In genomic region chr7:34939175-34939574, GRCh38 we compare ENCODE assay signal across 17 cellular contexts.
DNase-seq lines count a peak whose midpoint lies in the region; ATAC-seq, FAIRE-seq and TF ChIP-seq lines count a peak whose summit lies in the region.
"Had no signal": no experiment of that assay in that cellular context is flagged by ENCODE, and none has a peak within 500 bp of the region (broad histone marks: within the 10 kb centered on the region; RNA-seq: fewer than 3 reads in every experiment).

No MANE protein-coding gene starts in this region.

- peaks cover 10% of the 10 kb centered on the region for H3K9me3 Mint-ChIP-seq in endodermal cell
- H3K9me3 Mint-ChIP-seq: activated T-cell treated with anti-CD3 and anti-CD28 coated beads, Interleukin-2, amount 50 U/mL, for 72 hours; stimulated activated effector memory CD8-positive, alpha-beta T cell treated with anti-CD3 and anti-CD28 coated beads, Interleukin-12 subunit alpha, Interleukin-12 subunit beta, amount 100 ng/mL, for 72 hours had no signal

- H3K27ac Mint-ChIP-seq in endodermal cell = no peak overlapping the region
- H3K27ac Mint-ChIP-seq: activated T-cell treated with anti-CD3 and anti-CD28 coated beads, Interleukin-2, amount 50 U/mL, for 72 hours; stimulated activated effector memory CD8-positive, alpha-beta T cell treated with anti-CD3 and anti-CD28 coated beads, Interleukin-12 subunit alpha, Interleukin-12 subunit beta, amount 100 ng/mL, for 72 hours had no signal

- WGBS in endodermal cell (ENCODE audit: insufficient coverage in 1 of 2, insufficient read length in 1 of 2), 2 experiments = 62 to 73% methylated on average over 4 to 6 of the region's 6 CpGs
- 65% methylated on average over 6 of the region's 6 CpGs for WGBS in right lobe of liver (ENCODE audit: insufficient coverage, low coverage, low lambda C conversion rate, missing lambda C conversion rate)

- TF ChIP-seq CTCF in endodermal cell (conservative IDR thresholded peaks at IDR 0.05) (no peak), right lobe of liver (IDR thresholded peaks at IDR 0.05) (no peak), kidney (IDR thresholded peaks at IDR 0.05; ENCODE audit: borderline replicate concordance, extremely low read depth, insufficient read depth) (no peak)

- peak; percentile 88 to 99 (median 94) for ATAC-seq in right lobe of liver
- ATAC-seq in HG02981 (IDR thresholded peaks at IDR 0.05; ENCODE audit: unreplicated experiment) = no peak
- no peak for ATAC-seq in HG03442 (IDR thresholded peaks at IDR 0.05; ENCODE audit: unreplicated experiment)
- ATAC-seq in GM21381 (IDR thresholded peaks at IDR 0.05; ENCODE audit: unreplicated experiment) = no peak
- ATAC-seq: activated T-cell treated with anti-CD3 and anti-CD28 coated beads, Interleukin-2, amount 50 U/mL, for 72 hours; stimulated activated effector memory CD8-positive, alpha-beta T cell treated with anti-CD3 and anti-CD28 coated beads, Interleukin-12 subunit alpha, Interleukin-12 subunit beta, amount 100 ng/mL, for 72 hours had no signal

- peaks cover 13% of the 10 kb centered on the region for H3K4me1 Mint-ChIP-seq in endodermal cell
- H3K4me1 Mint-ChIP-seq: stimulated activated effector memory CD8-positive, alpha-beta T cell treated with anti-CD3 and anti-CD28 coated beads, Interleukin-12 subunit alpha, Interleukin-12 subunit beta, amount 100 ng/mL, for 72 hours had no signal

- H3K4me3 Mint-ChIP-seq in endodermal cell = no peak overlapping the region
- H3K4me3 Mint-ChIP-seq: activated T-cell treated with anti-CD3 and anti-CD28 coated beads, Interleukin-2, amount 50 U/mL, for 72 hours; stimulated activated effector memory CD8-positive, alpha-beta T cell treated with anti-CD3 and anti-CD28 coated beads, Interleukin-12 subunit alpha, Interleukin-12 subunit beta, amount 100 ng/mL, for 72 hours had no signal

- H3K36me3 Mint-ChIP-seq in endodermal cell (ENCODE audit: low read depth) = peaks cover 30% of the 10 kb centered on the region

- peaks cover 12% of the 10 kb centered on the region for H3K36me3 ChIP-seq in endodermal cell (ENCODE audit: control insufficient read depth, insufficient read depth, low read length)
- H3K36me3 ChIP-seq in right lobe of liver = no peaks in the 10 kb centered on the region
- H3K36me3 ChIP-seq in kidney (ENCODE audit: control insufficient read depth in 1 of 2, insufficient read depth in 2 of 2, low read length in 2 of 2) = peaks cover 0 to 2% of the 10 kb centered on the region in 2 donors

- no peak overlapping the region for H3K9ac ChIP-seq in endodermal cell (ENCODE audit: extremely low read depth, low read length, poor library complexity, severe bottlenecking)
- no peak overlapping the region for H3K9ac ChIP-seq in kidney (ENCODE audit: low read length in 2 of 2)

- no peak overlapping the region for H3K27ac ChIP-seq in endodermal cell (ENCODE audit: low read depth, low read length)
- no peak overlapping the region for H3K27ac ChIP-seq in right lobe of liver
- H3K27ac ChIP-seq in kidney (ENCODE audit: low read depth in 2 of 2, low read length in 2 of 2) = no peak overlapping the region
- H3K27ac ChIP-seq: C4-2B had no signal

- no peak for TF ChIP-seq POLR2A in right lobe of liver (IDR thresholded peaks at IDR 0.05)

- FAIRE-seq in kidney (lab: Jason Lieb, UNC) = no peak

- peak; percentile 66 for DNase-seq in EH (ENCODE audit: low read depth)
- peak; percentile 25 for DNase-seq in MV-4-11 (lab: John Stamatoyannopoulos, UW)
- DNase-seq in endodermal cell = peak; percentile 50
- DNase-seq in right lobe of liver = peak in 2 of 3 donors; percentile 24 to 46
- no peak for DNase-seq in kidney
- DNase-seq: activated CD4-positive, alpha-beta T cell treated with anti-CD3 and anti-CD28 coated beads for 48 hours; activated T-cell treated with anti-CD3 and anti-CD28 coated beads, Interleukin-2, amount 50 U/mL, for 72 hours; GOT3; islet precursor cell; NCI-H1048; OCI-M1; stimulated activated CD4-positive, alpha-beta T cell treated with anti-CD3 and anti-CD28 coated beads, Interleukin-4, amount 100 ng/mL, for 24 hours had no signal

- no peaks in the 10 kb centered on the region for H3K27me3 Mint-ChIP-seq in endodermal cell (ENCODE audit: insufficient read depth)

- no peaks in the 10 kb centered on the region for H3K27me3 ChIP-seq in endodermal cell (ENCODE audit: control insufficient read depth, insufficient read depth, low read length, poor library complexity, severe bottlenecking)
- H3K27me3 ChIP-seq in right lobe of liver = no peaks in the 10 kb centered on the region

- H3K4me1 ChIP-seq in endodermal cell (ENCODE audit: control insufficient read depth, insufficient read depth, low read length) = no peaks in the 10 kb centered on the region
- H3K4me1 ChIP-seq in right lobe of liver = no peaks in the 10 kb centered on the region
- H3K4me1 ChIP-seq in kidney (ENCODE audit: control insufficient read depth in 1 of 2, insufficient read depth in 1 of 2, low read depth in 1 of 2, low read length in 2 of 2) = no peaks in the 10 kb centered on the region

- H3K4me3 ChIP-seq in endodermal cell (ENCODE audit: low read length) (no peak overlapping the region), right lobe of liver (no peak overlapping the region), kidney (ENCODE audit: low read length in 2 of 2) (no peak overlapping the region)

- intact Hi-C loops in right lobe of liver (cut with DNase I) (no loop called here), kidney (cut with DNase I) (no loop called here)

- no peaks in the 10 kb centered on the region for H3K9me3 ChIP-seq in endodermal cell (ENCODE audit: control insufficient read depth, low read length)
- H3K9me3 ChIP-seq in right lobe of liver = no peaks in the 10 kb centered on the region
- H3K9me3 ChIP-seq in kidney (ENCODE audit: control insufficient read depth in 1 of 2, low read length in 2 of 2) = no peaks in the 10 kb centered on the region

Comparison
In these comparisons a context has a peak if more than half of its experiments do, and no peak if none do; other contexts are left out.
1. ATAC-seq: peak in right lobe of liver (4 of 4); none in HG02981 (single experiment), HG03442 (single experiment) and GM21381 (single experiment).